In genomic region chr3:36649078-36649477, GRCh38 we compare ENCODE assay signal across 26 cellular contexts.
A peak's percentile ranks its signal among the peaks of the same experiment; 100 is the strongest.
DNase-seq lines count a peak whose midpoint lies in the region; ATAC-seq and TF ChIP-seq lines count a peak whose summit lies in the region.
"Had no signal": no experiment of that assay in that cellular context is flagged by ENCODE, and none has a peak within 500 bp of the region (broad histone marks: within the 10 kb centered on the region; RNA-seq: fewer than 3 reads in every experiment).

No MANE protein-coding gene starts in this region.

- H3K9me3 ChIP-seq in adipocyte (ENCODE audit: control insufficient read depth, low read length): no peaks in the 10 kb centered on the region
- H3K9me3 ChIP-seq: suprapubic skin had no signal

- H3K27me3 ChIP-seq in adipocyte (replicated peaks; ENCODE audit: control insufficient read depth, insufficient read depth, low read length): no peaks in the 10 kb centered on the region
- H3K27me3 ChIP-seq: foreskin keratinocyte, suprapubic skin had no signal

- DNase-seq in adipocyte (ENCODE audit: low read depth): peak; percentile 29
- DNase-seq in osteocyte (ENCODE audit: extremely low spot score, unreplicated experiment): no peak
- DNase-seq in activated CD4-positive, alpha-beta T cell treated with anti-CD3 and anti-CD28 coated beads, Interleukin-2, amount 50 U/mL, for 1 hour: no peak
- DNase-seq in activated CD8-positive, alpha-beta memory T cell treated with anti-CD3 and anti-CD28 coated beads, Interleukin-2, amount 10 ng/mL, durations not matched to agents 7 days and 5 days: no peak
- DNase-seq in activated naive CD4-positive, alpha-beta T cell treated with Interleukin-2 at 50 U/mL for 16 hours: no peak
- DNase-seq: activated naive CD8-positive, alpha-beta T cell treated with anti-CD3 and anti-CD28 coated beads for 36 hours; CD4-positive, alpha-beta memory T cell; DMS79; GOT3; hypothalamus; kidney; mesendoderm; NCI-H1417; NCI-H2171; NCI-H748 treated with DMSO at 0.1 percent for 48 hours; small intestine; stimulated activated CD4-positive, alpha-beta T cell treated with anti-CD3 and anti-CD28 coated beads, Interleukin-4, amount 100 ng/mL, for 4 hours had no signal

- H3K27ac Mint-ChIP-seq in osteocyte (ENCODE audit: unreplicated experiment): peak overlapping the region; percentile 39
- no peak overlapping the region for H3K27ac Mint-ChIP-seq in activated CD8-positive, alpha-beta memory T cell treated with anti-CD3 and anti-CD28 coated beads, Interleukin-2, amount 10 ng/mL, durations not matched to agents 7 days and 5 days
- H3K27ac Mint-ChIP-seq: activated naive CD8-positive, alpha-beta T cell treated with anti-CD3 and anti-CD28 coated beads for 36 hours; CD4-positive, alpha-beta memory T cell; nephron; progenitor cell of endocrine pancreas had no signal

- no peak for TF ChIP-seq CTCF in osteocyte (IDR thresholded peaks at IDR 0.05)

- no peaks in the 10 kb centered on the region for H3K9me3 Mint-ChIP-seq in osteocyte (ENCODE audit: unreplicated experiment)
- H3K9me3 Mint-ChIP-seq in activated CD8-positive, alpha-beta memory T cell treated with anti-CD3 and anti-CD28 coated beads, Interleukin-2, amount 10 ng/mL, durations not matched to agents 7 days and 5 days (ENCODE audit: low read depth): no peaks in the 10 kb centered on the region
- H3K9me3 Mint-ChIP-seq: activated naive CD8-positive, alpha-beta T cell treated with anti-CD3 and anti-CD28 coated beads for 36 hours; nephron had no signal

- peaks cover 32% of the 10 kb centered on the region for H3K4me1 Mint-ChIP-seq in osteocyte (ENCODE audit: unreplicated experiment)
- no peaks in the 10 kb centered on the region for H3K4me1 Mint-ChIP-seq in activated CD8-positive, alpha-beta memory T cell treated with anti-CD3 and anti-CD28 coated beads, Interleukin-2, amount 10 ng/mL, durations not matched to agents 7 days and 5 days
- H3K4me1 Mint-ChIP-seq: activated naive CD8-positive, alpha-beta T cell treated with anti-CD3 and anti-CD28 coated beads for 36 hours; CD4-positive, alpha-beta memory T cell; nephron had no signal

- CTCF ChIA-PET in activated CD8-positive, alpha-beta memory T cell treated with anti-CD3 and anti-CD28 coated beads, Interleukin-2, amount 10 ng/mL, durations not matched to agents 7 days and 5 days (lab: Charles Lee): no interaction called here

- no peak overlapping the region for H3K4me3 Mint-ChIP-seq in osteocyte (ENCODE audit: unreplicated experiment)
- no peak overlapping the region for H3K4me3 Mint-ChIP-seq in activated CD8-positive, alpha-beta memory T cell treated with anti-CD3 and anti-CD28 coated beads, Interleukin-2, amount 10 ng/mL, durations not matched to agents 7 days and 5 days
- H3K4me3 Mint-ChIP-seq: activated naive CD8-positive, alpha-beta T cell treated with anti-CD3 and anti-CD28 coated beads for 36 hours; CD4-positive, alpha-beta memory T cell; nephron had no signal

- peaks cover 34% of the 10 kb centered on the region for H3K4me1 ChIP-seq in adipocyte (ENCODE audit: control insufficient read depth, insufficient read depth, low read length)
- H3K4me1 ChIP-seq: foreskin keratinocyte, suprapubic skin had no signal

- no peaks in the 10 kb centered on the region for H3K36me3 Mint-ChIP-seq in osteocyte (ENCODE audit: unreplicated experiment)
- H3K36me3 Mint-ChIP-seq in activated CD8-positive, alpha-beta memory T cell treated with anti-CD3 and anti-CD28 coated beads, Interleukin-2, amount 10 ng/mL, durations not matched to agents 7 days and 5 days: no peaks in the 10 kb centered on the region
- H3K36me3 Mint-ChIP-seq: activated naive CD8-positive, alpha-beta T cell treated with anti-CD3 and anti-CD28 coated beads for 36 hours; CD4-positive, alpha-beta memory T cell had no signal

- no peak overlapping the region for H3K9ac ChIP-seq in adipocyte (ENCODE audit: low read length)

- H3K27me3 Mint-ChIP-seq in osteocyte (ENCODE audit: unreplicated experiment): no peaks in the 10 kb centered on the region
- H3K27me3 Mint-ChIP-seq in activated CD8-positive, alpha-beta memory T cell treated with anti-CD3 and anti-CD28 coated beads, Interleukin-2, amount 10 ng/mL, durations not matched to agents 7 days and 5 days: peaks cover 18% of the 10 kb centered on the region

- no peaks in the 10 kb centered on the region for H3K36me3 ChIP-seq in adipocyte (ENCODE audit: control insufficient read depth, insufficient read depth, low read length, severe bottlenecking)
- H3K36me3 ChIP-seq: suprapubic skin had no signal

- ATAC-seq in GM18498 (IDR thresholded peaks at IDR 0.05; ENCODE audit: unreplicated experiment) (peak; percentile 4), HG03196 (IDR thresholded peaks at IDR 0.05; ENCODE audit: unreplicated experiment) (peak; percentile 7), HG03521 (IDR thresholded peaks at IDR 0.05; ENCODE audit: unreplicated experiment) (no peak)
- ATAC-seq in activated CD8-positive, alpha-beta memory T cell treated with anti-CD3 and anti-CD28 coated beads, Interleukin-2, amount 10 ng/mL, durations not matched to agents 7 days and 5 days: no peak
- ATAC-seq: activated CD4-positive, CD25-positive, alpha-beta regulatory T cell treated with anti-CD3 and anti-CD28 coated beads, Interleukin-2, amount 50 U/mL, for 24 hours had no signal

- no peak overlapping the region for H3K4me3 ChIP-seq in adipocyte (ENCODE audit: low read length)
- H3K4me3 ChIP-seq: SK-N-MC, suprapubic skin had no signal

Comparison
In these comparisons a context has a peak if more than half of its experiments do, and no peak if none do; other contexts are left out.
1. ATAC-seq: peak in GM18498 (single experiment) and HG03196 (single experiment); none in activated CD8-positive, alpha-beta memory T cell treated with anti-CD3 and anti-CD28 coated beads, Interleukin-2, amount 10 ng/mL, durations not matched to agents 7 days and 5 days (single experiment) and HG03521 (single experiment).